Comparison of ENCODE assay signal across 9 cellular contexts in the genomic region with DNA sequence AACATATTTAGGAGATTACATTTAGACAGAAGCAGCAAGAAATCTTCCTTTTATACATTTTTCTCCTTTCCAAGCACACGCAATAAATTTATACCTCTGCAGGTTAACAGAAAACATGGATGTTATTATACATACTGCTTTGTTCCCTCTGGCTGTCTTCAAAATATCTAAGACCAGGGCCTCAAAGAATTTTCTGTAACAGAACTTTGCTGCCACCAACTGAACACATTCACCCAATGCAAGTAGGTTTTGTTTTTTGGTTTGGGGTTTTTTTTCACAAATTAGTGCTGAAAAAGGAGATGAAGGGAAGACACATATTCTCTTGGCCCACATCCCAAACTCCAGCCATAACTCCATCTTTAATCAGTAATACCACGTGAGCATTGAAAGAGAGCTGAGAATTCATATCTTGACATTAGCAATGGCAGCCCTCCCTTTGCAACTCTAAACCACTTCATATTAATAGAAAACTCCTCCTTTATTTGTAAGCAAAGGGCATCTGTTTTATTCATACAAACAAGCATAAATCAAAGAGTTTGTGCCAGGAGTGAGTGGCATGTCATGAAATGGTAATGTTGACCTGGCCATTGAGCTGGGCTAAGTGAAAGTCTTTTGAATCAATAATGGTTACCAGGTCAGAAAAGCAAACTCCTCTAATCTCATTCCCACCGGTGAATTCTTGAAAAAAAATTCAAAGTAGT.
DNase-seq lines count a peak whose midpoint lies in the region; ATAC-seq, FAIRE-seq and TF ChIP-seq lines count a peak whose summit lies in the region.
"Had no signal": no experiment of that assay in that cellular context is flagged by ENCODE, and none has a peak within 500 bp of the region (broad histone marks: within the 10 kb centered on the region; RNA-seq: fewer than 3 reads in every experiment).

No MANE protein-coding gene starts in this region.

- WGBS in small intestine, 3 donors, result 21 to 32% (median 28%) methylated on average over 3 of the region's 3 CpGs

- H3K27me3 ChIP-seq in small intestine (ENCODE audit: control insufficient read depth in 2 of 2, insufficient read depth in 2 of 2, low read length in 2 of 2) (no peaks in the 10 kb centered on the region), uterus (no peaks in the 10 kb centered on the region), WERI-Rb-1 (ENCODE audit: insufficient read depth, low read depth, severe bottlenecking) (peaks cover 50% of the 10 kb centered on the region)
- H3K27me3 ChIP-seq: Peyer's patch had no signal

- H3K4me3 ChIP-seq in small intestine (ENCODE audit: low read depth in 1 of 2, low read length in 2 of 2) (no peak overlapping the region), uterus (no peak overlapping the region), WERI-Rb-1 (ENCODE audit: low read depth, low read length) (no peak overlapping the region)
- H3K4me3 ChIP-seq: Peyer's patch had no signal

- DNase-seq in NCI-H510A treated with DMSO at 0.1 percent for 48 hours (lab: John Stamatoyannopoulos, UW) (peak; percentile 70), NCI-H510A (lab: John Stamatoyannopoulos, UW) (no peak), NCI-H524 treated with DMSO at 0.1 percent for 48 hours (lab: John Stamatoyannopoulos, UW) (peak; percentile 28), small intestine (peak; percentile 1), uterus (no peak), WERI-Rb-1 (no peak)
- DNase-seq: Peyer's patch had no signal

- TF ChIP-seq CTCF in uterus (IDR thresholded peaks at IDR 0.05), result peak in 2 of 4 experiments; percentile 7 to 41
- TF ChIP-seq CTCF in WERI-Rb-1 (IDR thresholded peaks at IDR 0.05; ENCODE audit: low read depth, low read length), result no peak

- TF ChIP-seq POLR2A in uterus (IDR thresholded peaks at IDR 0.05), result no peak

- H3K27ac ChIP-seq in small intestine (ENCODE audit: low read depth in 1 of 2, low read length in 1 of 2) (no peak overlapping the region), uterus (no peak overlapping the region), WERI-Rb-1 (no peak overlapping the region)
- H3K27ac ChIP-seq: Peyer's patch had no signal

- intact Hi-C loops in uterus (cut with DNase I; ENCODE audit: low total_unique reads), result no loop called here

- H3K4me1 ChIP-seq in small intestine (ENCODE audit: control insufficient read depth in 2 of 2, insufficient read depth in 1 of 2, low read depth in 1 of 2, low read length in 1 of 2) (no peaks in the 10 kb centered on the region), uterus (no peaks in the 10 kb centered on the region)
- H3K4me1 ChIP-seq: Peyer's patch had no signal

- H3K36me3 ChIP-seq in small intestine (ENCODE audit: control insufficient read depth in 2 of 2, insufficient read depth in 2 of 2, low read length in 2 of 2) (no peaks in the 10 kb centered on the region), uterus (no peaks in the 10 kb centered on the region), WERI-Rb-1 (no peaks in the 10 kb centered on the region)
- H3K36me3 ChIP-seq: Peyer's patch had no signal

- FAIRE-seq in endometrium (lab: Jason Lieb, UNC) (peak; percentile 66), small intestine (lab: Jason Lieb, UNC) (no peak)

- H3K9me3 ChIP-seq in small intestine (ENCODE audit: control insufficient read depth, low read depth), result no peaks in the 10 kb centered on the region
- H3K9me3 ChIP-seq in uterus, result no peaks in the 10 kb centered on the region
- H3K9me3 ChIP-seq in WERI-Rb-1 (ENCODE audit: severe bottlenecking), result no peaks in the 10 kb centered on the region
- H3K9me3 ChIP-seq: Peyer's patch had no signal

- no peak for ATAC-seq in HG02884 (IDR thresholded peaks at IDR 0.05; ENCODE audit: unreplicated experiment)

Comparison
In these comparisons a context has a peak if more than half of its experiments do, and no peak if none do; other contexts are left out.
1. DNase-seq: peak in NCI-H510A treated with DMSO at 0.1 percent for 48 hours (single experiment), NCI-H524 treated with DMSO at 0.1 percent for 48 hours (single experiment) and small intestine (single experiment); none in NCI-H510A (single experiment), uterus (0 of 2) and WERI-Rb-1 (single experiment).